In genomic region chr4:11214281-11214680, GRCh38 we compare ENCODE assay signal across 14 cellular contexts.
A peak's percentile ranks its signal among the peaks of the same experiment; 100 is the strongest.
DNase-seq lines count a peak whose midpoint lies in the region; ATAC-seq and TF ChIP-seq lines count a peak whose summit lies in the region.
"Had no signal": no experiment of that assay in that cellular context is flagged by ENCODE, and none has a peak within 500 bp of the region (broad histone marks: within the 10 kb centered on the region; RNA-seq: fewer than 3 reads in every experiment).

No MANE protein-coding gene starts in this region.

- peak; percentile 100 for ATAC-seq in left colon
- no peak for ATAC-seq in activated naive CD8-positive, alpha-beta T cell treated with anti-CD3 and anti-CD28 coated beads, Interleukin-2, amount 50 U/mL, for 24 hours
- ATAC-seq: A549; CD8-positive, alpha-beta T cell; GM12878; HCT116 had no signal

- no peaks in the 10 kb centered on the region for H3K9me3 Mint-ChIP-seq in activated naive CD8-positive, alpha-beta T cell treated with anti-CD3 and anti-CD28 coated beads, Interleukin-2, amount 50 U/mL, for 24 hours
- H3K9me3 Mint-ChIP-seq: CD8-positive, alpha-beta T cell had no signal

- intact Hi-C loops in left colon (cut with DNase I, micrococcal nuclease): no loop called here

- H3K27ac Mint-ChIP-seq in activated naive CD8-positive, alpha-beta T cell treated with anti-CD3 and anti-CD28 coated beads, Interleukin-2, amount 50 U/mL, for 24 hours: no peak overlapping the region
- H3K27ac Mint-ChIP-seq: CD14-positive monocyte; CD8-positive, alpha-beta T cell had no signal

- H3K4me3 ChIP-seq in BE2C (ENCODE audit: low read depth, low read length): no peak overlapping the region
- H3K4me3 ChIP-seq: A549, GM12878, GM23248 had no signal

- no peaks in the 10 kb centered on the region for H3K4me1 Mint-ChIP-seq in activated naive CD8-positive, alpha-beta T cell treated with anti-CD3 and anti-CD28 coated beads, Interleukin-2, amount 50 U/mL, for 24 hours
- H3K4me1 Mint-ChIP-seq: CD14-positive monocyte had no signal

- H3K4me1 ChIP-seq in BE2C: no peaks in the 10 kb centered on the region
- H3K4me1 ChIP-seq: A549 had no signal

- DNase-seq in DMS53 treated with DMSO at 0.1 percent for 48 hours (lab: John Stamatoyannopoulos, UW; ENCODE audit: unreplicated experiment) (peak; percentile 82), NCI-H526 treated with DMSO at 0.1 percent for 48 hours (lab: John Stamatoyannopoulos, UW) (peak; percentile 11), left colon (no peak), BE2C (no peak)
- no peak for DNase-seq in activated naive CD8-positive, alpha-beta T cell treated with anti-CD3 and anti-CD28 coated beads, Interleukin-2, amount 50 U/mL, for 24 hours
- DNase-seq in activated CD8-positive, alpha-beta memory T cell treated with anti-CD3 and anti-CD28 coated beads for 24 hours: no peak
- DNase-seq: CD8-positive, alpha-beta T cell; DMS79; GM23248 had no signal

- H3K27me3 ChIP-seq in BE2C: no peaks in the 10 kb centered on the region

- TF ChIP-seq CTCF in BE2C (IDR thresholded peaks at IDR 0.05; ENCODE audit: low read depth, low read length): no peak

- no peaks in the 10 kb centered on the region for H3K27me3 Mint-ChIP-seq in activated naive CD8-positive, alpha-beta T cell treated with anti-CD3 and anti-CD28 coated beads, Interleukin-2, amount 50 U/mL, for 24 hours

- H3K9me3 ChIP-seq in BE2C: no peaks in the 10 kb centered on the region
- H3K9me3 ChIP-seq: A549, Caco-2 had no signal

- H3K36me3 Mint-ChIP-seq in activated naive CD8-positive, alpha-beta T cell treated with anti-CD3 and anti-CD28 coated beads, Interleukin-2, amount 50 U/mL, for 24 hours (ENCODE audit: low read depth): no peaks in the 10 kb centered on the region
- H3K36me3 Mint-ChIP-seq: CD14-positive monocyte; CD8-positive, alpha-beta T cell had no signal

- no peak overlapping the region for H3K4me3 Mint-ChIP-seq in activated naive CD8-positive, alpha-beta T cell treated with anti-CD3 and anti-CD28 coated beads, Interleukin-2, amount 50 U/mL, for 24 hours
- H3K4me3 Mint-ChIP-seq: CD14-positive monocyte; CD8-positive, alpha-beta T cell had no signal

- no peaks in the 10 kb centered on the region for H3K36me3 ChIP-seq in BE2C

Comparison
In these comparisons a context has a peak if more than half of its experiments do, and no peak if none do; other contexts are left out.
1. DNase-seq: peak in DMS53 treated with DMSO at 0.1 percent for 48 hours (single experiment) and NCI-H526 treated with DMSO at 0.1 percent for 48 hours (single experiment); none in left colon (0 of 2), activated naive CD8-positive, alpha-beta T cell treated with anti-CD3 and anti-CD28 coated beads, Interleukin-2, amount 50 U/mL, for 24 hours (single experiment), activated CD8-positive, alpha-beta memory T cell treated with anti-CD3 and anti-CD28 coated beads for 24 hours (single experiment) and BE2C (single experiment).